ENCODE assay signal across 27 cellular contexts in the genomic region with DNA sequence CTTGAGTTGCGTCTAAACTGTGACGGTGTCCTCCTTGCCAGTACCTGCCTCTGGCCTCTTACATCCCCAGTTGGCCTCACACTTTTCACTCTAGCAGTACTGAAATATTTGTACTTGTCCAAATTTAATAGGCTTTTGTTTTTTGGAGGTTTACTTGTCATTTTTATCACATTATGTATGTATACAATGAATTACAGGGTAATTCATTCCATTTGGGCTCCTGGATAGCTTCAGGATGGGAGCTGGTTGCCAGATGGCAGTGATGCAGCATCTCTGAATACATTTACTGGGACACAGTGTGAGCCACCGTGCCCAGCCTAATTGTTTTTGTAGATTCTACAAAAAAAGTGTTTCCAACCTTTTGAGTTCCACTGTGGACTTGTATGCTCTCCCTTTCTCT. TPM values are rescaled to one million over a fixed set of nuclear protein-coding genes. Genes with fewer than 3 reads are reported as not detected.
"Had no signal": no experiment of that assay in that cellular context is flagged by ENCODE, and none has a peak within 500 bp of the region (broad histone marks: within the 10 kb centered on the region; RNA-seq: fewer than 3 reads in every experiment).

No MANE protein-coding gene starts in this region.

- H3K4me3 Mint-ChIP-seq: immature natural killer cell; mesothelial cell of epicardium; naive B cell; natural killer cell; stimulated activated effector memory CD8-positive, alpha-beta T cell treated with anti-CD3 and anti-CD28 coated beads, Interleukin-12 subunit alpha, Interleukin-12 subunit beta, amount 100 ng/mL, for 72 hours; stimulated activated naive CD8-positive, alpha-beta T cell treated with anti-CD3 and anti-CD28 coated beads, Interleukin-15, amount 100 ng/mL, for 72 hours; type B pancreatic cell had no signal

- H3K27ac ChIP-seq: left lung, lower lobe of right lung, ovary, sigmoid colon, spleen, tibial nerve, uterus had no signal

- ATAC-seq: left colon; left lung; lower lobe of right lung; natural killer cell; right cardiac atrium; stimulated activated effector memory CD8-positive, alpha-beta T cell treated with anti-CD3 and anti-CD28 coated beads, Interleukin-12 subunit alpha, Interleukin-12 subunit beta, amount 100 ng/mL, for 72 hours; stimulated activated naive CD8-positive, alpha-beta T cell treated with anti-CD3 and anti-CD28 coated beads, Interleukin-15, amount 100 ng/mL, for 72 hours had no signal

- H3K9me3 Mint-ChIP-seq: immature natural killer cell; mesothelial cell of epicardium; naive B cell; natural killer cell; stimulated activated effector memory CD8-positive, alpha-beta T cell treated with anti-CD3 and anti-CD28 coated beads, Interleukin-12 subunit alpha, Interleukin-12 subunit beta, amount 100 ng/mL, for 72 hours; stimulated activated naive CD8-positive, alpha-beta T cell treated with anti-CD3 and anti-CD28 coated beads, Interleukin-15, amount 100 ng/mL, for 72 hours; type B pancreatic cell had no signal

- H3K9me3 ChIP-seq: left lung, lower lobe of right lung, ovary, sigmoid colon, spleen, tibial nerve, uterus had no signal

- H3K4me1 Mint-ChIP-seq: immature natural killer cell; mesothelial cell of epicardium; natural killer cell; stimulated activated effector memory CD8-positive, alpha-beta T cell treated with anti-CD3 and anti-CD28 coated beads, Interleukin-12 subunit alpha, Interleukin-12 subunit beta, amount 100 ng/mL, for 72 hours; stimulated activated naive CD8-positive, alpha-beta T cell treated with anti-CD3 and anti-CD28 coated beads, Interleukin-15, amount 100 ng/mL, for 72 hours had no signal

- H3K36me3 ChIP-seq: ovary, uterus had no signal

- FAIRE-seq: islet of Langerhans had no signal

- H3K27me3 Mint-ChIP-seq: naive B cell; progenitor cell of endocrine pancreas; stimulated activated naive CD8-positive, alpha-beta T cell treated with anti-CD3 and anti-CD28 coated beads, Interleukin-15, amount 100 ng/mL, for 72 hours; type B pancreatic cell had no signal

- H3K27ac Mint-ChIP-seq: immature natural killer cell, mesothelial cell of epicardium, natural killer cell, progenitor cell of endocrine pancreas, type B pancreatic cell had no signal

- DNase-seq: hypothalamus; immature natural killer cell; kidney; left colon; left lung; lower lobe of right lung; mesendoderm; naive B cell; natural killer cell; ovary; retina; right cardiac atrium; sigmoid colon; small intestine; spleen; stimulated activated CD4-positive, alpha-beta T cell treated with anti-CD3 and anti-CD28 coated beads, Interleukin-4, amount 100 ng/mL, for 24 hours; stimulated activated naive CD4-positive, alpha-beta T cell treated with Interleukin-2 at 50 U/mL for 16 hours; stimulated activated naive CD8-positive, alpha-beta T cell treated with anti-CD3 and anti-CD28 coated beads, Interleukin-15, amount 100 ng/mL, for 72 hours; substantia nigra; uterus had no signal

- H3K4me3 ChIP-seq: left lung, lower lobe of right lung, ovary, sigmoid colon, spleen, tibial nerve, uterus had no signal

- H3K4me1 ChIP-seq: left lung, lower lobe of right lung, sigmoid colon, spleen, tibial nerve, uterus had no signal

- H3K27me3 ChIP-seq: left lung, ovary, sigmoid colon, spleen, tibial nerve, uterus had no signal

RNA-seq across cellular contexts. Expression of a gene that starts 44.9 kb away (rescaled TPM):
- total RNA-seq: pulmonary artery endothelial cell had no signal
